Comparison of ENCODE assay signal across 1 cellular context in genomic region chr12:92928962-92929915, GRCh38.
TF ChIP-seq lines count a peak whose summit lies in the region.

Gene EEA1 (minus strand): TSS chr12:92929295. CDS start chr12:92929066, 229 bp downstream.

TF ChIP-seq in HepG2, 621 proteins besides CTCF, POLR2A, EP300 and RAD21 (continued from another document and continues in another):
- TF ChIP-seq CEBPZ (IDR thresholded peaks at IDR 0.05; ENCODE audit: low read length) (no peak), ZNF841 (CRISPR knock-in tag; IDR thresholded peaks at IDR 0.05; ENCODE audit: borderline replicate concordance) (0 out of 2 replicates have a peak, but pooled peaks have one; percentile 19), MIER2 (CRISPR knock-in tag; IDR thresholded peaks at IDR 0.05) (peak; percentile 47; the same call in 1 of the 2 replicates), ZNF160 (CRISPR knock-in tag; IDR thresholded peaks at IDR 0.05) (peak; percentile 79; the same call in 1 of the 2 replicates), SETDB1 (CRISPR knock-in tag; IDR thresholded peaks at IDR 0.05; ENCODE audit: borderline replicate concordance) (no peak), THYN1 (CRISPR knock-in tag; IDR thresholded peaks at IDR 0.05; ENCODE audit: borderline replicate concordance, low read depth) (no peak), HDAC6 (IDR thresholded peaks at IDR 0.05; ENCODE audit: low read depth, low read length) (no peak), ZNF441 (CRISPR knock-in tag; IDR thresholded peaks at IDR 0.05; ENCODE audit: borderline replicate concordance) (peak; percentile 68; the same call in 1 of the 2 replicates), ZNF746 (CRISPR knock-in tag; IDR thresholded peaks at IDR 0.05) (peak; percentile 91), SMARCE1 (IDR thresholded peaks at IDR 0.05; ENCODE audit: borderline replicate concordance) (no peak), HIVEP1 (CRISPR knock-in tag; IDR thresholded peaks at IDR 0.05) (peak; percentile 94), KMT2A (CRISPR knock-in tag; IDR thresholded peaks at IDR 0.05) (peak; percentile 91), KDM5B (CRISPR knock-in tag; IDR thresholded peaks at IDR 0.05; ENCODE audit: borderline replicate concordance) (peak; percentile 98; the same call in 1 of the 2 replicates), RFXAP (CRISPR knock-in tag; IDR thresholded peaks at IDR 0.05; ENCODE audit: borderline replicate concordance) (peak; percentile 90; the same call in 1 of the 2 replicates), U2AF1 (optimal IDR thresholded peaks at IDR 0.05; ENCODE audit: low read depth, low read length) (peak; percentile 12), ZBTB3 (CRISPR knock-in tag; IDR thresholded peaks at IDR 0.05; ENCODE audit: borderline replicate concordance, low read depth) (no peak), ETV5 (CRISPR knock-in tag; IDR thresholded peaks at IDR 0.05; ENCODE audit: borderline replicate concordance) (peak; percentile 81), TOE1 (CRISPR knock-in tag; IDR thresholded peaks at IDR 0.05) (no peak), GTF2F1 (IDR thresholded peaks at IDR 0.05; ENCODE audit: low read length) (no peak), RFX3 (CRISPR knock-in tag; IDR thresholded peaks at IDR 0.05) (no peak), ZNF660 (CRISPR knock-in tag; IDR thresholded peaks at IDR 0.05; ENCODE audit: borderline replicate concordance, low read depth) (no peak), ZNF225 (CRISPR knock-in tag; IDR thresholded peaks at IDR 0.05) (peak; percentile 28; the same call in 1 of the 2 replicates), ZNF451 (CRISPR knock-in tag; IDR thresholded peaks at IDR 0.05) (peak; percentile 88), ZNF784 (CRISPR knock-in tag; IDR thresholded peaks at IDR 0.05; ENCODE audit: borderline replicate concordance) (peak; percentile 93; the same call in 1 of the 2 replicates), FOSL1 (CRISPR knock-in tag; IDR thresholded peaks at IDR 0.05; ENCODE audit: borderline replicate concordance) (no peak; the same call in 1 of the 2 replicates), ZNF788 (CRISPR knock-in tag; IDR thresholded peaks at IDR 0.05; ENCODE audit: borderline replicate concordance) (peak; percentile 80; the same call in 1 of the 2 replicates), KLF16 (CRISPR knock-in tag; IDR thresholded peaks at IDR 0.05) (peak in 1 of 2 experiments; percentile 75; a peak in 1 of 4 replicates), EZH2 (conservative IDR thresholded peaks at IDR 0.05; ENCODE audit: low read depth, low read length) (no peak), SYNCRIP (IDR thresholded peaks at IDR 0.05; ENCODE audit: insufficient read depth, low read depth, low read length) (no peak), ZNF296 (CRISPR knock-in tag; conservative IDR thresholded peaks at IDR 0.05) (no peak; the same call in 1 of the 2 replicates), NFE2 (CRISPR knock-in tag; IDR thresholded peaks at IDR 0.05) (no peak), ZNF878 (CRISPR knock-in tag; IDR thresholded peaks at IDR 0.05) (peak; percentile 81), RBAK (CRISPR knock-in tag; IDR thresholded peaks at IDR 0.05) (no peak), PLSCR1 (CRISPR knock-in tag; IDR thresholded peaks at IDR 0.05; ENCODE audit: borderline replicate concordance) (no peak), ZKSCAN8 (CRISPR knock-in tag; IDR thresholded peaks at IDR 0.05; ENCODE audit: borderline replicate concordance) (peak; percentile 32; the same call in 1 of the 2 replicates), ZNF609 (CRISPR knock-in tag; IDR thresholded peaks at IDR 0.05; ENCODE audit: borderline replicate concordance) (peak; percentile 76), NR1H2 (CRISPR knock-in tag; IDR thresholded peaks at IDR 0.05; ENCODE audit: borderline replicate concordance, low read depth) (no peak), ZNF747 (CRISPR knock-in tag; IDR thresholded peaks at IDR 0.05; ENCODE audit: borderline replicate concordance) (peak; percentile 90), KLF11 (CRISPR knock-in tag; IDR thresholded peaks at IDR 0.05) (peak; percentile 81), KDM6A (CRISPR knock-in tag; IDR thresholded peaks at IDR 0.05; ENCODE audit: low read depth) (no peak), ZFP37 (CRISPR knock-in tag; IDR thresholded peaks at IDR 0.05; ENCODE audit: borderline replicate concordance) (no peak; the same call in 1 of the 2 replicates), ZNF558 (CRISPR knock-in tag; IDR thresholded peaks at IDR 0.05; ENCODE audit: borderline replicate concordance) (peak; percentile 84; the same call in 1 of the 2 replicates), TEF (CRISPR knock-in tag; IDR thresholded peaks at IDR 0.05) (peak; percentile 79), IKZF1 (IDR thresholded peaks at IDR 0.05) (no peak), ARNTL (CRISPR knock-in tag; IDR thresholded peaks at IDR 0.05) (peak; percentile 85), REPIN1 (CRISPR knock-in tag; IDR thresholded peaks at IDR 0.05; ENCODE audit: borderline replicate concordance, low read depth) (peak; percentile 83), ZNF136 (CRISPR knock-in tag; IDR thresholded peaks at IDR 0.05; ENCODE audit: low read depth) (peak; percentile 79; the same call in 1 of the 2 replicates)
- TF ChIP-seq, protein P1, sequence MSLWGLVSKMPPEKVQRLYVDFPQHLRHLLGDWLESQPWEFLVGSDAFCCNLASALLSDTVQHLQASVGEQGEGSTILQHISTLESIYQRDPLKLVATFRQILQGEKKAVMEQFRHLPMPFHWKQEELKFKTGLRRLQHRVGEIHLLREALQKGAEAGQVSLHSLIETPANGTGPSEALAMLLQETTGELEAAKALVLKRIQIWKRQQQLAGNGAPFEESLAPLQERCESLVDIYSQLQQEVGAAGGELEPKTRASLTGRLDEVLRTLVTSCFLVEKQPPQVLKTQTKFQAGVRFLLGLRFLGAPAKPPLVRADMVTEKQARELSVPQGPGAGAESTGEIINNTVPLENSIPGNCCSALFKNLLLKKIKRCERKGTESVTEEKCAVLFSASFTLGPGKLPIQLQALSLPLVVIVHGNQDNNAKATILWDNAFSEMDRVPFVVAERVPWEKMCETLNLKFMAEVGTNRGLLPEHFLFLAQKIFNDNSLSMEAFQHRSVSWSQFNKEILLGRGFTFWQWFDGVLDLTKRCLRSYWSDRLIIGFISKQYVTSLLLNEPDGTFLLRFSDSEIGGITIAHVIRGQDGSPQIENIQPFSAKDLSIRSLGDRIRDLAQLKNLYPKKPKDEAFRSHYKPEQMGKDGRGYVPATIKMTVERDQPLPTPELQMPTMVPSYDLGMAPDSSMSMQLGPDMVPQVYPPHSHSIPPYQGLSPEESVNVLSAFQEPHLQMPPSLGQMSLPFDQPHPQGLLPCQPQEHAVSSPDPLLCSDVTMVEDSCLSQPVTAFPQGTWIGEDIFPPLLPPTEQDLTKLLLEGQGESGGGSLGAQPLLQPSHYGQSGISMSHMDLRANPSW (CRISPR knock-in tag; IDR thresholded peaks at IDR 0.05; ENCODE audit: borderline replicate concordance), result 0 out of 2 replicates have a peak, but pooled peaks have one; percentile 40
- TF ChIP-seq, protein P2, sequence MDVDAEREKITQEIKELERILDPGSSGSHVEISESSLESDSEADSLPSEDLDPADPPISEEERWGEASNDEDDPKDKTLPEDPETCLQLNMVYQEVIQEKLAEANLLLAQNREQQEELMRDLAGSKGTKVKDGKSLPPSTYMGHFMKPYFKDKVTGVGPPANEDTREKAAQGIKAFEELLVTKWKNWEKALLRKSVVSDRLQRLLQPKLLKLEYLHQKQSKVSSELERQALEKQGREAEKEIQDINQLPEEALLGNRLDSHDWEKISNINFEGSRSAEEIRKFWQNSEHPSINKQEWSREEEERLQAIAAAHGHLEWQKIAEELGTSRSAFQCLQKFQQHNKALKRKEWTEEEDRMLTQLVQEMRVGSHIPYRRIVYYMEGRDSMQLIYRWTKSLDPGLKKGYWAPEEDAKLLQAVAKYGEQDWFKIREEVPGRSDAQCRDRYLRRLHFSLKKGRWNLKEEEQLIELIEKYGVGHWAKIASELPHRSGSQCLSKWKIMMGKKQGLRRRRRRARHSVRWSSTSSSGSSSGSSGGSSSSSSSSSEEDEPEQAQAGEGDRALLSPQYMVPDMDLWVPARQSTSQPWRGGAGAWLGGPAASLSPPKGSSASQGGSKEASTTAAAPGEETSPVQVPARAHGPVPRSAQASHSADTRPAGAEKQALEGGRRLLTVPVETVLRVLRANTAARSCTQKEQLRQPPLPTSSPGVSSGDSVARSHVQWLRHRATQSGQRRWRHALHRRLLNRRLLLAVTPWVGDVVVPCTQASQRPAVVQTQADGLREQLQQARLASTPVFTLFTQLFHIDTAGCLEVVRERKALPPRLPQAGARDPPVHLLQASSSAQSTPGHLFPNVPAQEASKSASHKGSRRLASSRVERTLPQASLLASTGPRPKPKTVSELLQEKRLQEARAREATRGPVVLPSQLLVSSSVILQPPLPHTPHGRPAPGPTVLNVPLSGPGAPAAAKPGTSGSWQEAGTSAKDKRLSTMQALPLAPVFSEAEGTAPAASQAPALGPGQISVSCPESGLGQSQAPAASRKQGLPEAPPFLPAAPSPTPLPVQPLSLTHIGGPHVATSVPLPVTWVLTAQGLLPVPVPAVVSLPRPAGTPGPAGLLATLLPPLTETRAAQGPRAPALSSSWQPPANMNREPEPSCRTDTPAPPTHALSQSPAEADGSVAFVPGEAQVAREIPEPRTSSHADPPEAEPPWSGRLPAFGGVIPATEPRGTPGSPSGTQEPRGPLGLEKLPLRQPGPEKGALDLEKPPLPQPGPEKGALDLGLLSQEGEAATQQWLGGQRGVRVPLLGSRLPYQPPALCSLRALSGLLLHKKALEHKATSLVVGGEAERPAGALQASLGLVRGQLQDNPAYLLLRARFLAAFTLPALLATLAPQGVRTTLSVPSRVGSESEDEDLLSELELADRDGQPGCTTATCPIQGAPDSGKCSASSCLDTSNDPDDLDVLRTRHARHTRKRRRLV (CRISPR knock-in tag; IDR thresholded peaks at IDR 0.05), result no peak
